In the genomic region with DNA sequence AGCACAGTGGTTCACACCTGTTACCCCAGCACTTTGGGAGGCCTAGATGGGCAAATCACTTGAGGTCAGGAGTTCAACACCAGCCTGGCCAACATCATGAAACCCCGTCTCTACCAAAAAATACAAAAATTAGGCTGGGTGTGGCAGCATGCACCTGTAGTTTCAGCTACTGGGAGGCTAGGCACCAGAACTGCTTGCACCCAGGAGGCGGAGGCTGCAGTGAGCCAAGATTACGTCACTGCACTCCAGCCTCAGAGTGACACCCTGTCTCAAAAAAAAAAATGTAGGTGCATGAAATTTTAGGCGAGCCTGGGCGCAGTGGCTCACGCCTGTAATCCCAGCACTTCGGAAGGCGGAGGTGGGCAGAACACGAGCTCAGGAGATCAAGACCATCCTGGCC, we compare ENCODE assay signal across 18 cellular contexts. TPM values are rescaled to one million over a fixed set of nuclear protein-coding genes. Genes with fewer than 3 reads are reported as not detected.
DNase-seq lines count a peak whose midpoint lies in the region; ATAC-seq and TF ChIP-seq lines count a peak whose summit lies in the region.
"Had no signal": no experiment of that assay in that cellular context is flagged by ENCODE, and none has a peak within 500 bp of the region (broad histone marks: within the 10 kb centered on the region; RNA-seq: fewer than 3 reads in every experiment).

No MANE protein-coding gene starts in this region.

- no peak overlapping the region for H2AFZ ChIP-seq in KMS-11 (ENCODE audit: low read depth)

- no peak for TF ChIP-seq CTCF in KMS-11 (conservative IDR thresholded peaks at IDR 0.05; ENCODE audit: low read depth, low read length)

- H3K4me3 Mint-ChIP-seq in central memory CD8-positive, alpha-beta T cell: no peak overlapping the region

- ATAC-seq in activated naive CD4-positive, alpha-beta T cell treated with anti-CD3 and anti-CD28 coated beads, Interleukin-2, amount 50 U/mL, for 72 hours: no peak
- ATAC-seq in central memory CD8-positive, alpha-beta T cell (replicated peaks; ENCODE audit: extremely low read depth, poor library complexity, severe bottlenecking): no peak
- no peak for ATAC-seq in HG03196 (IDR thresholded peaks at IDR 0.05; ENCODE audit: unreplicated experiment)
- ATAC-seq: A549 had no signal

- H3K9ac ChIP-seq in KMS-11: peak overlapping the region; percentile 7; the same call in 1 of the 2 replicates

- peaks cover 24% of the 10 kb centered on the region for H3K4me1 Mint-ChIP-seq in central memory CD8-positive, alpha-beta T cell

- H4K20me1 ChIP-seq in KMS-11 (ENCODE audit: insufficient read depth): 0 out of 2 replicates have a peak, but pooled peaks cover 5% of the 10 kb centered on the region

- peaks cover 0 to 10% of the 10 kb centered on the region in 2 donors for H3K36me3 Mint-ChIP-seq in activated naive CD4-positive, alpha-beta T cell treated with anti-CD3 and anti-CD28 coated beads, Interleukin-2, amount 50 U/mL, for 72 hours
- H3K36me3 Mint-ChIP-seq in central memory CD8-positive, alpha-beta T cell (ENCODE audit: insufficient read depth): peaks cover 58% of the 10 kb centered on the region

- H3K27ac ChIP-seq in KMS-11: peak overlapping the region; percentile 78
- H3K27ac ChIP-seq: A549 had no signal

- peak overlapping the region; percentile 99 for H3K4me2 ChIP-seq in KMS-11
- H3K4me2 ChIP-seq: A549 had no signal

- no peaks in the 10 kb centered on the region for H3K27me3 ChIP-seq in KMS-11 (ENCODE audit: insufficient read depth, low read depth)
- H3K27me3 ChIP-seq: BE2C had no signal

- H3K9me3 Mint-ChIP-seq in activated naive CD4-positive, alpha-beta T cell treated with anti-CD3 and anti-CD28 coated beads, Interleukin-2, amount 50 U/mL, for 72 hours: no peaks in the 10 kb centered on the region
- no peaks in the 10 kb centered on the region for H3K9me3 Mint-ChIP-seq in central memory CD8-positive, alpha-beta T cell
- H3K9me3 Mint-ChIP-seq: CD4-positive, CD25-positive, alpha-beta regulatory T cell had no signal

- peaks cover 91% of the 10 kb centered on the region for H3K79me2 ChIP-seq in KMS-11 (ENCODE audit: insufficient read depth, low read depth)

- H3K27ac Mint-ChIP-seq in activated naive CD4-positive, alpha-beta T cell treated with anti-CD3 and anti-CD28 coated beads, Interleukin-2, amount 50 U/mL, for 72 hours: peak overlapping the region; percentile 51 to 79
- peak overlapping the region; percentile 19 for H3K27ac Mint-ChIP-seq in central memory CD8-positive, alpha-beta T cell (ENCODE audit: low read depth)

- no peaks in the 10 kb centered on the region for H3K27me3 Mint-ChIP-seq in central memory CD8-positive, alpha-beta T cell
- H3K27me3 Mint-ChIP-seq: CD4-positive, CD25-positive, alpha-beta regulatory T cell had no signal

- no peak overlapping the region for H3K4me3 ChIP-seq in KMS-11 (IDR thresholded peaks at IDR 0.05; ENCODE audit: insufficient read depth, low read depth, low read length)
- H3K4me3 ChIP-seq: A549 had no signal

- DNase-seq in activated naive CD4-positive, alpha-beta T cell treated with anti-CD3 and anti-CD28 coated beads, Interleukin-2, amount 50 U/mL, for 72 hours (ENCODE audit: low spot score in 2 of 2): no peak
- DNase-seq in activated naive CD4-positive, alpha-beta T cell (lab: John Stamatoyannopoulos, UW): no peak
- DNase-seq in RPMI8226 (peak; percentile 75), SHP77 treated with DMSO at 0.1 percent for 48 hours (lab: John Stamatoyannopoulos, UW) (no peak), NCI-H446 (lab: John Stamatoyannopoulos, UW) (no peak)
- no peak for DNase-seq in central memory CD8-positive, alpha-beta T cell (ENCODE audit: low spot score in 2 of 2)
- DNase-seq: BE2C; CD4-positive, CD25-positive, alpha-beta regulatory T cell; DMS79; NCI-H1092; NCI-H1436; NCI-H1930; NCI-H510A; NCI-H748 treated with DMSO at 0.1 percent for 48 hours; NK-92 treated with Interleukin-12 subunit alpha and Interleukin-12 subunit beta, amount 100 ng/mL, for 24 hours had no signal

- peaks cover 60% of the 10 kb centered on the region for H3K4me1 ChIP-seq in KMS-11 (ENCODE audit: low read depth, poor library complexity, severe bottlenecking)
- H3K4me1 ChIP-seq: A549 had no signal

- peaks cover 14% of the 10 kb centered on the region; the same call in 1 of the 2 replicates for H3K36me3 ChIP-seq in KMS-11 (ENCODE audit: insufficient read depth)

RNA-seq across cellular contexts. Expression of gene BCL7B, which starts 9.6 kb away (rescaled TPM):
- total RNA-seq in activated naive CD4-positive, alpha-beta T cell treated with anti-CD3 and anti-CD28 coated beads, Interleukin-2, amount 50 U/mL, for 72 hours: 10 to 100 TPM; 51.5 to 60.1 TPM

RNA-seq across cellular contexts. Expression of gene BAZ1B, which starts 25.7 kb away (rescaled TPM):
- 10 to 100 TPM; 76.0 to 90.8 TPM for total RNA-seq in activated naive CD4-positive, alpha-beta T cell treated with anti-CD3 and anti-CD28 coated beads, Interleukin-2, amount 50 U/mL, for 72 hours

RNA-seq across cellular contexts. Expression of gene TBL2, which starts 30.5 kb away (rescaled TPM):
- 10 to 100 TPM; 33.3 to 35.2 TPM for total RNA-seq in activated naive CD4-positive, alpha-beta T cell treated with anti-CD3 and anti-CD28 coated beads, Interleukin-2, amount 50 U/mL, for 72 hours
